33 cellular contexts compared by ENCODE assay signal in genomic region chr15:39701988-39702387, GRCh38.
"Had no signal": no experiment of that assay in that cellular context is flagged by ENCODE, and none has a peak within 500 bp of the region (broad histone marks: within the 10 kb centered on the region; RNA-seq: fewer than 3 reads in every experiment).

No MANE protein-coding gene starts in this region.

- H3K9me3 ChIP-seq: ascending aorta, esophagus muscularis mucosa, gastrocnemius medialis, heart left ventricle had no signal

- H3K36me3 ChIP-seq: ascending aorta, esophagus muscularis mucosa, gastrocnemius medialis, heart left ventricle, WERI-Rb-1 had no signal

- H3K4me1 Mint-ChIP-seq: activated B cell treated with CpG ODN at 0.5 μM for 24 hours; activated T-helper 17 cell treated with anti-CD3 and anti-CD28 coated beads, Interleukin-2, amount 50 U/mL, for 72 hours; central memory CD8-positive, alpha-beta T cell; T-helper 17 cell had no signal

- DNase-seq: activated B cell treated with CpG ODN at 0.5 μM for 24 hours; activated CD4-positive, alpha-beta T cell treated with anti-CD3 and anti-CD28 coated beads for 48 hours; activated CD4-positive, alpha-beta T cell treated with anti-CD3 and anti-CD28 coated beads, Interleukin-2, amount 50 U/mL, for 1 hour; activated CD4-positive, alpha-beta T cell treated with anti-CD3 and anti-CD28 coated beads, Interleukin-2, amount 50 U/mL, for 48 hours; activated CD8-positive, alpha-beta memory T cell treated with anti-CD3 and anti-CD28 coated beads for 24 hours; activated CD8-positive, alpha-beta T cell treated with anti-CD3 and anti-CD28 coated beads for 36 hours; activated effector memory CD4-positive, alpha-beta T cell treated with Interleukin-2 at 50 U/mL for 16 hours; activated gamma-delta T cell treated with Interleukin-2 at 50 U/mL for 16 hours; activated naive CD4-positive, alpha-beta T cell treated with anti-CD3 and anti-CD28 coated beads, Interleukin-2, amount 50 U/mL, for 16 hours; activated naive CD4-positive, alpha-beta T cell treated with Interleukin-2 at 50 U/mL for 16 hours; activated T-cell treated with anti-CD3 and anti-CD28 coated beads, Interleukin-2, amount 50 U/mL, for 4 hours; dorsolateral prefrontal cortex; effector memory CD4-positive, alpha-beta T cell; erythroblast; foreskin keratinocyte; gastrocnemius medialis; glutamatergic neuron; heart left ventricle; T-helper 1 cell; T-helper 17 cell; T1000; WERI-Rb-1 had no signal

- ATAC-seq: activated CD4-positive, CD25-positive, alpha-beta regulatory T cell treated with anti-CD3 and anti-CD28 coated beads, Interleukin-2, amount 50 U/mL, for 24 hours; activated CD8-positive, alpha-beta T cell treated with anti-CD3 and anti-CD28 coated beads for 36 hours; activated T-cell treated with anti-CD3 and anti-CD28 coated beads, Interleukin-2, amount 50 U/mL, for 4 hours; activated T-helper 17 cell treated with anti-CD3 and anti-CD28 coated beads, Interleukin-2, amount 50 U/mL, for 72 hours; foreskin keratinocyte; gastrocnemius medialis; heart left ventricle; T-helper 17 cell had no signal

- H3K27me3 Mint-ChIP-seq: activated B cell treated with CpG ODN at 0.5 μM for 24 hours; activated CD8-positive, alpha-beta T cell treated with anti-CD3 and anti-CD28 coated beads for 36 hours; activated naive CD8-positive, alpha-beta T cell; activated T-helper 17 cell treated with anti-CD3 and anti-CD28 coated beads, Interleukin-2, amount 50 U/mL, for 72 hours; brain; central memory CD8-positive, alpha-beta T cell; dendritic cell treated with granulocyte-macrophage colony-stimulating factor and Interleukin-4, amounts not matched to agents 40 ng/mL and 50 ng/mL, for 4 days; T-helper 17 cell had no signal

- H3K27me3 ChIP-seq: ascending aorta, dorsolateral prefrontal cortex, esophagus muscularis mucosa, foreskin keratinocyte, gastrocnemius medialis, heart left ventricle had no signal

- H3K4me1 ChIP-seq: ascending aorta, foreskin keratinocyte, gastrocnemius medialis, heart left ventricle had no signal

- H3K27ac Mint-ChIP-seq: activated B cell treated with CpG ODN at 0.5 μM for 24 hours; activated CD8-positive, alpha-beta T cell treated with anti-CD3 and anti-CD28 coated beads for 36 hours; activated naive CD8-positive, alpha-beta T cell; activated T-helper 17 cell treated with anti-CD3 and anti-CD28 coated beads, Interleukin-2, amount 50 U/mL, for 72 hours; brain; dendritic cell treated with granulocyte-macrophage colony-stimulating factor and Interleukin-4, amounts not matched to agents 40 ng/mL and 50 ng/mL, for 4 days; T-helper 17 cell; T-helper 2 cell treated with Interferon-gamma antibody and Interleukin-4, amounts not matched to agents 5 μg/mL and 100 μg/mL, for 36 hours had no signal

- FAIRE-seq: bronchial epithelial cell had no signal

- H3K4me3 Mint-ChIP-seq: activated B cell treated with CpG ODN at 0.5 μM for 24 hours; activated CD8-positive, alpha-beta T cell treated with anti-CD3 and anti-CD28 coated beads for 36 hours; activated naive CD8-positive, alpha-beta T cell; activated T-cell treated with anti-CD3 and anti-CD28 coated beads, Interleukin-2, amount 50 U/mL, for 4 hours; activated T-helper 17 cell treated with anti-CD3 and anti-CD28 coated beads, Interleukin-2, amount 50 U/mL, for 72 hours; brain; central memory CD8-positive, alpha-beta T cell; dendritic cell treated with granulocyte-macrophage colony-stimulating factor and Interleukin-4, amounts not matched to agents 40 ng/mL and 50 ng/mL, for 4 days; T-helper 17 cell; T-helper 2 cell treated with Interferon-gamma antibody and Interleukin-4, amounts not matched to agents 5 μg/mL and 100 μg/mL, for 36 hours had no signal

- H3K27ac ChIP-seq: ascending aorta, coronary artery, dorsolateral prefrontal cortex, esophagus muscularis mucosa, foreskin keratinocyte, gastrocnemius medialis, heart left ventricle, WERI-Rb-1 had no signal

- H3K4me3 ChIP-seq: ascending aorta, coronary artery, dorsolateral prefrontal cortex, esophagus muscularis mucosa, gastrocnemius medialis, heart left ventricle had no signal

- H3K36me3 Mint-ChIP-seq: activated naive CD8-positive, alpha-beta T cell; brain had no signal

- H3K9me3 Mint-ChIP-seq: activated B cell treated with CpG ODN at 0.5 μM for 24 hours; activated CD8-positive, alpha-beta T cell treated with anti-CD3 and anti-CD28 coated beads for 36 hours; activated T-cell treated with anti-CD3 and anti-CD28 coated beads, Interleukin-2, amount 50 U/mL, for 4 hours; activated T-helper 17 cell treated with anti-CD3 and anti-CD28 coated beads, Interleukin-2, amount 50 U/mL, for 72 hours; brain; central memory CD8-positive, alpha-beta T cell; dendritic cell treated with granulocyte-macrophage colony-stimulating factor and Interleukin-4, amounts not matched to agents 40 ng/mL and 50 ng/mL, for 4 days; T-helper 2 cell treated with Interferon-gamma antibody and Interleukin-4, amounts not matched to agents 5 μg/mL and 100 μg/mL, for 36 hours had no signal
